Comparison of ENCODE assay signal across 25 cellular contexts in genomic region chr6:138387577-138388368, GRCh38. TPM values are rescaled to one million over a fixed set of nuclear protein-coding genes. Genes with fewer than 3 reads are reported as not detected.
DNase-seq lines count a peak whose midpoint lies in the region; ATAC-seq, FAIRE-seq and TF ChIP-seq lines count a peak whose summit lies in the region.
"Had no signal": no experiment of that assay in that cellular context is flagged by ENCODE, and none has a peak within 500 bp of the region (broad histone marks: within the 10 kb centered on the region; RNA-seq: fewer than 3 reads in every experiment).

No MANE protein-coding gene starts in this region.

- no peaks in the 10 kb centered on the region for H4K20me1 ChIP-seq in PC-3 (ENCODE audit: low read length)
- H4K20me1 ChIP-seq: BLaER1 had no signal

- ATAC-seq in PC-3: peak; percentile 92
- ATAC-seq in pancreas: peak; percentile 23 to 74 (median 42)
- no peak for ATAC-seq in activated CD4-positive, alpha-beta T cell treated with anti-CD3 and anti-CD28 coated beads for 36 hours
- ATAC-seq: right cardiac atrium had no signal

- H3K4me1 ChIP-seq in PC-3 (ENCODE audit: insufficient read depth, low read length) (peaks cover 15% of the 10 kb centered on the region), pancreas (peaks cover 0 to 5% (median 5%) of the 10 kb centered on the region in 3 donors)
- H3K4me1 ChIP-seq: BLaER1, left ventricle myocardium inferior, tibial nerve had no signal

- H3K9me3 ChIP-seq in PC-3 (ENCODE audit: low read length) (no peaks in the 10 kb centered on the region), pancreas (no peaks in the 10 kb centered on the region)
- H3K9me3 ChIP-seq: BLaER1, left ventricle myocardium inferior, tibial nerve had no signal

- H3K27me3 ChIP-seq in PC-3 (ENCODE audit: low read length): no peaks in the 10 kb centered on the region
- no peaks in the 10 kb centered on the region for H3K27me3 ChIP-seq in pancreas
- H3K27me3 ChIP-seq: BLaER1, dorsolateral prefrontal cortex, tibial nerve had no signal

- WGBS in pancreas, 2 donors: 49 to 53% methylated on average over 8 of the region's 8 CpGs

- H2AFZ ChIP-seq in PC-3 (ENCODE audit: low read length): peak overlapping the region; percentile 57

- TF ChIP-seq CTCF in PC-3 (conservative IDR thresholded peaks at IDR 0.05; ENCODE audit: low read depth, low read length): no peak; the same call in 1 of the 2 replicates
- TF ChIP-seq CTCF in pancreas (IDR thresholded peaks at IDR 0.05): no peak

- CTCF ChIA-PET in PC-3 (lab: Charles Lee): no interaction called here
- CTCF ChIA-PET in activated CD4-positive, alpha-beta T cell treated with anti-CD3 and anti-CD28 coated beads for 36 hours (lab: Charles Lee): no interaction called here

- no peak overlapping the region for H3K27ac Mint-ChIP-seq in activated CD4-positive, alpha-beta T cell treated with anti-CD3 and anti-CD28 coated beads for 36 hours
- H3K27ac Mint-ChIP-seq: HFFc6; T-helper 2 cell treated with Interferon-gamma antibody and Interleukin-4, amounts not matched to agents 5 μg/mL and 100 μg/mL, for 36 hours had no signal

- BruUV-seq in PC-3 (replicated peaks; lab: Mats Ljungman, UMichigan): no TSS peak

- FAIRE-seq in pancreas (lab: Jason Lieb, UNC): no peak

- H3K36me3 Mint-ChIP-seq in activated CD4-positive, alpha-beta T cell treated with anti-CD3 and anti-CD28 coated beads for 36 hours (ENCODE audit: low read depth): no peaks in the 10 kb centered on the region

- H3K4me3 ChIP-seq in PC-3 (ENCODE audit: low read length) (no peak overlapping the region), pancreas (no peak overlapping the region)
- H3K4me3 ChIP-seq: BLaER1, dorsolateral prefrontal cortex, left ventricle myocardium inferior, tibial nerve had no signal

- peak; percentile 43 for DNase-seq in NCI-H2029 (lab: John Stamatoyannopoulos, UW)
- DNase-seq in NCI-H2029 treated with DMSO at 0.1 percent for 48 hours (lab: John Stamatoyannopoulos, UW): no peak
- peak; percentile 88 for DNase-seq in NCI-H146 treated with DMSO at 0.1 percent for 48 hours (lab: John Stamatoyannopoulos, UW; ENCODE audit: unreplicated experiment)
- DNase-seq in PC-3: peak; percentile 62
- no peak for DNase-seq in pancreas
- DNase-seq in activated CD4-positive, alpha-beta T cell treated with anti-CD3 and anti-CD28 coated beads for 36 hours: no peak
- no peak for DNase-seq in activated CD8-positive, alpha-beta memory T cell treated with anti-CD3 and anti-CD28 coated beads, Interleukin-2, amount 50 U/mL, for 4 hours
- DNase-seq in activated CD4-positive, CD25-positive, alpha-beta regulatory T cell (lab: John Stamatoyannopoulos, UW): no peak
- DNase-seq: 8988T; activated CD4-positive, CD25-positive, alpha-beta regulatory T cell treated with anti-CD3 and anti-CD28 coated beads, Interleukin-2, amount 50 U/mL, for 72 hours; activated gamma-delta T cell; dorsolateral prefrontal cortex; HFFc6; left ventricle myocardium inferior; NCI-H2227 treated with DMSO at 0.1 percent for 48 hours; OCI-M1; right cardiac atrium; stimulated activated naive CD4-positive, alpha-beta T cell treated with Interleukin-2 at 50 U/mL for 16 hours had no signal

- intact Hi-C loops in PC-3 (cut with micrococcal nuclease) (no loop called here), pancreas (cut with DNase I) (no loop called here)
- intact Hi-C loops in activated CD4-positive, alpha-beta T cell treated with anti-CD3 and anti-CD28 coated beads for 36 hours (cut with DNase I, micrococcal nuclease): no loop called here

- H3K9me3 Mint-ChIP-seq in activated CD4-positive, alpha-beta T cell treated with anti-CD3 and anti-CD28 coated beads for 36 hours (ENCODE audit: low read depth): no peaks in the 10 kb centered on the region
- H3K9me3 Mint-ChIP-seq: HFFc6; T-helper 2 cell treated with Interferon-gamma antibody and Interleukin-4, amounts not matched to agents 5 μg/mL and 100 μg/mL, for 36 hours had no signal

- no peaks in the 10 kb centered on the region for H3K9me2 ChIP-seq in PC-3 (replicated peaks; ENCODE audit: low read length)

- peak overlapping the region; percentile 62 for H3K4me2 ChIP-seq in PC-3 (ENCODE audit: low read length)
- H3K4me2 ChIP-seq: BLaER1 had no signal

- H3K27ac ChIP-seq in PC-3 (ENCODE audit: low read length) (0 out of 2 replicates have a peak overlapping the region, but pooled peaks have one; percentile 16), pancreas (no peak overlapping the region)
- H3K27ac ChIP-seq: BLaER1, dorsolateral prefrontal cortex, left ventricle myocardium inferior, tibial nerve had no signal

- POLR2A ChIA-PET in PC-3 (lab: Charles Lee; ENCODE audit: unreplicated experiment): interaction anchor here (0.6 kb wide), 1 partner anchor 10 kb away, joined by 5 read pairs; no protein-coding TSS in a partner anchor
- POLR2A ChIA-PET in activated CD4-positive, alpha-beta T cell treated with anti-CD3 and anti-CD28 coated beads for 36 hours (lab: Charles Lee): no interaction called here

- no peak overlapping the region for H3K9ac ChIP-seq in PC-3 (ENCODE audit: low read length)
- H3K9ac ChIP-seq: BLaER1 had no signal

- H3K4me1 Mint-ChIP-seq in activated CD4-positive, alpha-beta T cell treated with anti-CD3 and anti-CD28 coated beads for 36 hours: no peaks in the 10 kb centered on the region

- H3K27me3 Mint-ChIP-seq in activated CD4-positive, alpha-beta T cell treated with anti-CD3 and anti-CD28 coated beads for 36 hours: peaks cover 9% of the 10 kb centered on the region

- H3K79me2 ChIP-seq in PC-3 (ENCODE audit: low read length): no peaks in the 10 kb centered on the region

- no peaks in the 10 kb centered on the region for H3F3A ChIP-seq in PC-3 (ENCODE audit: low read length, unreplicated experiment)

- no peaks in the 10 kb centered on the region for H3K36me3 ChIP-seq in PC-3 (ENCODE audit: low read depth, low read length)
- H3K36me3 ChIP-seq in pancreas: no peaks in the 10 kb centered on the region
- H3K36me3 ChIP-seq: BLaER1, left ventricle myocardium inferior, tibial nerve had no signal

- H3K4me3 Mint-ChIP-seq in activated CD4-positive, alpha-beta T cell treated with anti-CD3 and anti-CD28 coated beads for 36 hours: no peak overlapping the region
- H3K4me3 Mint-ChIP-seq: HFFc6; T-helper 2 cell treated with Interferon-gamma antibody and Interleukin-4, amounts not matched to agents 5 μg/mL and 100 μg/mL, for 36 hours had no signal

RNA-seq across cellular contexts. Expression of gene SMIM28, which starts 10.1 kb away (rescaled TPM):
- total RNA-seq in PC-3 (2014; rRNA removed): not detected in 2 replicates
- total RNA-seq in pancreas: not detected
- not detected for polyA plus RNA-seq in pancreas
- not detected for total RNA-seq in activated CD4-positive, alpha-beta T cell treated with anti-CD3 and anti-CD28 coated beads for 36 hours
- total RNA-seq: cardiac septum, dorsolateral prefrontal cortex, HFFc6, left ventricle myocardium inferior, M059J, right cardiac atrium, SK-MEL-5, tibial nerve had no signal
- polyA plus RNA-seq: esophagus, right cardiac atrium had no signal

RNA-seq across cellular contexts. Expression of gene HEBP2, which starts 16.2 kb away (rescaled TPM):
- total RNA-seq in PC-3 (2014; rRNA removed): 58.9 and 74.6 TPM in 2 replicates
- total RNA-seq in pancreas: 10 to 100 TPM; 26.5 to 34.0 (median 30.7) TPM
- polyA plus RNA-seq in pancreas: 10 to 100 TPM; 10.7 to 18.8 TPM
- 1 to 10 TPM; 4.0 to 4.7 TPM for total RNA-seq in activated CD4-positive, alpha-beta T cell treated with anti-CD3 and anti-CD28 coated beads for 36 hours

Comparison
In these comparisons a context has a peak if more than half of its experiments do, and no peak if none do; other contexts are left out.
1. DNase-seq: peak in NCI-H2029 (single experiment), NCI-H146 treated with DMSO at 0.1 percent for 48 hours (single experiment) and PC-3 (single experiment); none in NCI-H2029 treated with DMSO at 0.1 percent for 48 hours (single experiment), pancreas (0 of 6), activated CD4-positive, alpha-beta T cell treated with anti-CD3 and anti-CD28 coated beads for 36 hours (single experiment), activated CD8-positive, alpha-beta memory T cell treated with anti-CD3 and anti-CD28 coated beads, Interleukin-2, amount 50 U/mL, for 4 hours (single experiment) and activated CD4-positive, CD25-positive, alpha-beta regulatory T cell (0 of 4).
2. RNA of gene HEBP2, which starts 16.2 kb away (total RNA-seq): 58.9 to 74.6 TPM in PC-3 and 26.5 to 34.0 TPM in pancreas; 4.0 to 4.7 TPM in activated CD4-positive, alpha-beta T cell treated with anti-CD3 and anti-CD28 coated beads for 36 hours; every median in the first group is over 4 times any median in the second.